ENCODE assay signal across 27 cellular contexts in genomic region chr1:172646653-172647052, GRCh38. TPM values are rescaled to one million over a fixed set of nuclear protein-coding genes. Genes with fewer than 3 reads are reported as not detected.
DNase-seq lines count a peak whose midpoint lies in the region; ATAC-seq and TF ChIP-seq lines count a peak whose summit lies in the region.
"Had no signal": no experiment of that assay in that cellular context is flagged by ENCODE, and none has a peak within 500 bp of the region (broad histone marks: within the 10 kb centered on the region; RNA-seq: fewer than 3 reads in every experiment).

No MANE protein-coding gene starts in this region.

- H3K27me3 Mint-ChIP-seq in CD4-positive, CD25-positive, alpha-beta regulatory T cell, result no peaks in the 10 kb centered on the region
- H3K27me3 Mint-ChIP-seq in CD8-positive, alpha-beta memory T cell, result peaks cover 0 to 2% of the 10 kb centered on the region in 2 donors
- peaks cover 2% of the 10 kb centered on the region for H3K27me3 Mint-ChIP-seq in activated naive CD8-positive, alpha-beta T cell
- no peaks in the 10 kb centered on the region for H3K27me3 Mint-ChIP-seq in progenitor cell of endocrine pancreas

- peak overlapping the region; percentile 5 for H3K4me3 ChIP-seq in CD4-positive, CD25-positive, alpha-beta regulatory T cell (ENCODE audit: low read depth, low read length)
- H3K4me3 ChIP-seq in CD8-positive, alpha-beta memory T cell (ENCODE audit: low read length), result no peak overlapping the region
- H3K4me3 ChIP-seq in heart right ventricle, result no peak overlapping the region
- H3K4me3 ChIP-seq: esophagus squamous epithelium, GM12878, HAP-1, lung, mucosa of descending colon, prostate gland, stomach, transverse colon had no signal

- 23 to 47% methylated on average over 1 of the region's 1 CpG for WGBS in heart right ventricle, 2 donors

- intact Hi-C loops in heart right ventricle (cut with DNase I), result no loop called here

- peaks cover 29% of the 10 kb centered on the region for H3K4me1 ChIP-seq in CD4-positive, CD25-positive, alpha-beta regulatory T cell (ENCODE audit: control insufficient read depth, insufficient read depth, low read length, poor library complexity, severe bottlenecking)
- peaks cover 56% of the 10 kb centered on the region for H3K4me1 ChIP-seq in CD8-positive, alpha-beta memory T cell (ENCODE audit: insufficient read depth, low read length)
- H3K4me1 ChIP-seq in heart right ventricle, result peaks cover 0 to 8% (median 0%) of the 10 kb centered on the region in 9 donors
- H3K4me1 ChIP-seq: esophagus squamous epithelium, HAP-1, prostate gland, transverse colon had no signal

- H3K36me3 ChIP-seq in CD4-positive, CD25-positive, alpha-beta regulatory T cell (ENCODE audit: control insufficient read depth, insufficient read depth, low read length), result no peaks in the 10 kb centered on the region
- H3K36me3 ChIP-seq in CD8-positive, alpha-beta memory T cell (ENCODE audit: insufficient read depth, low read length), result no peaks in the 10 kb centered on the region
- no peaks in the 10 kb centered on the region for H3K36me3 ChIP-seq in heart right ventricle
- H3K36me3 ChIP-seq: esophagus squamous epithelium, HAP-1, prostate gland, stomach, transverse colon had no signal

- POLR2A ChIA-PET in CD8-positive, alpha-beta memory T cell (lab: Charles Lee), result no interaction called here

- no peaks in the 10 kb centered on the region for H3K9me3 ChIP-seq in CD4-positive, CD25-positive, alpha-beta regulatory T cell (ENCODE audit: control insufficient read depth in 2 of 2, low read length in 2 of 2)
- no peaks in the 10 kb centered on the region for H3K9me3 ChIP-seq in CD8-positive, alpha-beta memory T cell (ENCODE audit: low read length)
- H3K9me3 ChIP-seq in heart right ventricle, result no peaks in the 10 kb centered on the region
- H3K9me3 ChIP-seq: esophagus squamous epithelium, HAP-1, mucosa of descending colon, prostate gland, stomach, transverse colon had no signal

- TF ChIP-seq CTCF in heart right ventricle (IDR thresholded peaks at IDR 0.05) (no peak), progenitor cell of endocrine pancreas (IDR thresholded peaks at IDR 0.05; ENCODE audit: unreplicated experiment) (no peak)

- H3K4me1 Mint-ChIP-seq in CD4-positive, CD25-positive, alpha-beta regulatory T cell, result peaks cover 16 to 57% (median 44%) of the 10 kb centered on the region in 4 donors
- peaks cover 66 to 72% (median 70%) of the 10 kb centered on the region in 3 donors for H3K4me1 Mint-ChIP-seq in CD8-positive, alpha-beta memory T cell
- H3K4me1 Mint-ChIP-seq in activated naive CD8-positive, alpha-beta T cell (ENCODE audit: low read depth), result peaks cover 73% of the 10 kb centered on the region
- H3K4me1 Mint-ChIP-seq in progenitor cell of endocrine pancreas (ENCODE audit: low read depth), result no peaks in the 10 kb centered on the region
- H3K4me1 Mint-ChIP-seq: endodermal cell, neural crest cell had no signal

- CTCF ChIA-PET in CD8-positive, alpha-beta memory T cell (lab: Charles Lee), result no interaction called here

- H3K27me3 ChIP-seq in CD4-positive, CD25-positive, alpha-beta regulatory T cell (ENCODE audit: control insufficient read depth, insufficient read depth, low read length), result no peaks in the 10 kb centered on the region
- H3K27me3 ChIP-seq in CD8-positive, alpha-beta memory T cell (ENCODE audit: insufficient read depth, low read length, poor library complexity, severe bottlenecking), result no peaks in the 10 kb centered on the region
- no peaks in the 10 kb centered on the region for H3K27me3 ChIP-seq in heart right ventricle
- H3K27me3 ChIP-seq: esophagus squamous epithelium, stomach, transverse colon had no signal

- H3K9me3 Mint-ChIP-seq in CD4-positive, CD25-positive, alpha-beta regulatory T cell, result peaks cover 0 to 1% (median 0%) of the 10 kb centered on the region in 7 donors
- no peaks in the 10 kb centered on the region for H3K9me3 Mint-ChIP-seq in CD8-positive, alpha-beta memory T cell
- H3K9me3 Mint-ChIP-seq in activated naive CD8-positive, alpha-beta T cell (ENCODE audit: low read depth), result no peaks in the 10 kb centered on the region
- H3K9me3 Mint-ChIP-seq in progenitor cell of endocrine pancreas (ENCODE audit: low read depth), result no peaks in the 10 kb centered on the region
- H3K9me3 Mint-ChIP-seq: endodermal cell; neural crest cell; T-helper 2 cell treated with Interferon-gamma antibody and Interleukin-4, amounts not matched to agents 5 μg/mL and 100 μg/mL, for 36 hours had no signal

- no peak for ATAC-seq in CD4-positive, CD25-positive, alpha-beta regulatory T cell (ENCODE audit: low read depth in 2 of 2)
- ATAC-seq in heart right ventricle (peak in 7 of 8 donors; percentile 43 to 79 (median 49)), GM21717 (IDR thresholded peaks at IDR 0.05; ENCODE audit: unreplicated experiment) (no peak)
- ATAC-seq: GM12878 had no signal

- DNase-seq in CD4-positive, CD25-positive, alpha-beta regulatory T cell, result no peak
- DNase-seq in CD8-positive, alpha-beta memory T cell, result no peak
- no peak for DNase-seq in heart right ventricle
- DNase-seq in progenitor cell of endocrine pancreas (ENCODE audit: low spot score, unreplicated experiment), result no peak
- DNase-seq in SW480 (ENCODE audit: low spot score), result no peak
- DNase-seq: activated gamma-delta T cell, amygdala, cortex of kidney, endodermal cell, esophagus squamous epithelium, mucosa of descending colon, NCI-H146, NCI-H2171, NCI-H524 treated with DMSO at 0.1 percent for 48 hours, stomach, transverse colon had no signal

- H3K27ac Mint-ChIP-seq in CD4-positive, CD25-positive, alpha-beta regulatory T cell, result peak overlapping the region in 1 of 3 donors; percentile 77
- peak overlapping the region; percentile 37 to 93 (median 70) for H3K27ac Mint-ChIP-seq in CD8-positive, alpha-beta memory T cell
- H3K27ac Mint-ChIP-seq in activated naive CD8-positive, alpha-beta T cell, result peak overlapping the region; percentile 84
- no peak overlapping the region for H3K27ac Mint-ChIP-seq in progenitor cell of endocrine pancreas
- H3K27ac Mint-ChIP-seq: endodermal cell had no signal

- no peak overlapping the region for H3K27ac ChIP-seq in CD4-positive, CD25-positive, alpha-beta regulatory T cell (ENCODE audit: insufficient read depth, low read length, poor library complexity, severe bottlenecking)
- H3K27ac ChIP-seq in CD8-positive, alpha-beta memory T cell (ENCODE audit: low read depth, low read length), result no peak overlapping the region
- H3K27ac ChIP-seq in heart right ventricle, result peak overlapping the region in 2 of 10 donors; percentile 9 to 41
- H3K27ac ChIP-seq: esophagus squamous epithelium, KMS-11, prostate gland, stomach, transverse colon had no signal

- H3K4me3 Mint-ChIP-seq in CD4-positive, CD25-positive, alpha-beta regulatory T cell, result peak overlapping the region in 2 of 4 donors; percentile 19 to 37
- H3K4me3 Mint-ChIP-seq in CD8-positive, alpha-beta memory T cell, result peak overlapping the region in 5 of 7 donors; percentile 3 to 54 (median 36)
- H3K4me3 Mint-ChIP-seq in activated naive CD8-positive, alpha-beta T cell, result no peak overlapping the region
- no peak overlapping the region for H3K4me3 Mint-ChIP-seq in progenitor cell of endocrine pancreas (ENCODE audit: low read depth)
- H3K4me3 Mint-ChIP-seq: endodermal cell; neural crest cell; T-helper 2 cell treated with Interferon-gamma antibody and Interleukin-4, amounts not matched to agents 5 μg/mL and 100 μg/mL, for 36 hours had no signal

- H3K36me3 Mint-ChIP-seq in CD4-positive, CD25-positive, alpha-beta regulatory T cell, result no peaks in the 10 kb centered on the region
- no peaks in the 10 kb centered on the region for H3K36me3 Mint-ChIP-seq in CD8-positive, alpha-beta memory T cell
- H3K36me3 Mint-ChIP-seq in activated naive CD8-positive, alpha-beta T cell, result no peaks in the 10 kb centered on the region
- no peaks in the 10 kb centered on the region for H3K36me3 Mint-ChIP-seq in progenitor cell of endocrine pancreas (ENCODE audit: insufficient read depth)

RNA-seq across cellular contexts. Expression of gene FASLG, which starts 12.2 kb away (rescaled TPM):
- total RNA-seq in CD4-positive, CD25-positive, alpha-beta regulatory T cell, result 0.81 TPM
- polyA plus RNA-seq in CD4-positive, CD25-positive, alpha-beta regulatory T cell, result under 1 TPM in 1 of 4 donors, not detected in 3; 0.45 TPM
- 10 to 100 TPM; 45.8 to 46.6 TPM for total RNA-seq in CD8-positive, alpha-beta memory T cell
- polyA plus RNA-seq in CD8-positive, alpha-beta memory T cell, result 10.6 TPM
- 1 to 10 TPM in 1 of 10 donors, under 1 TPM in 2, not detected in 7; 0.11 to 1.7 (median 0.28) TPM for total RNA-seq in heart right ventricle
- polyA plus RNA-seq in heart right ventricle, result under 1 TPM in 1 of 2 donors, not detected in 1; 0.03 TPM
- total RNA-seq in progenitor cell of endocrine pancreas, result not detected in 2 replicates
- total RNA-seq: bronchial epithelial cell, endodermal cell, kidney epithelial cell, neural crest cell, prostate gland, stomach had no signal

Comparison
In these comparisons a context has a peak if more than half of its experiments do, and no peak if none do; other contexts are left out.
1. ATAC-seq: peak in heart right ventricle (7 of 8); none in CD4-positive, CD25-positive, alpha-beta regulatory T cell (0 of 2) and GM21717 (single experiment).
2. H3K4me3 Mint-ChIP-seq: peak in CD8-positive, alpha-beta memory T cell (5 of 7); none in activated naive CD8-positive, alpha-beta T cell (single experiment) and progenitor cell of endocrine pancreas (single experiment).
3. RNA of gene FASLG, which starts 12.2 kb away (total RNA-seq): 45.8 to 46.6 TPM in CD8-positive, alpha-beta memory T cell; 0.81 TPM in CD4-positive, CD25-positive, alpha-beta regulatory T cell (single experiment), 0.11 to 1.7 TPM in heart right ventricle and not detected in progenitor cell of endocrine pancreas; every median in the first group is over 10 times any median in the second.